1 cellular context compared by ENCODE assay signal in the genomic region with DNA sequence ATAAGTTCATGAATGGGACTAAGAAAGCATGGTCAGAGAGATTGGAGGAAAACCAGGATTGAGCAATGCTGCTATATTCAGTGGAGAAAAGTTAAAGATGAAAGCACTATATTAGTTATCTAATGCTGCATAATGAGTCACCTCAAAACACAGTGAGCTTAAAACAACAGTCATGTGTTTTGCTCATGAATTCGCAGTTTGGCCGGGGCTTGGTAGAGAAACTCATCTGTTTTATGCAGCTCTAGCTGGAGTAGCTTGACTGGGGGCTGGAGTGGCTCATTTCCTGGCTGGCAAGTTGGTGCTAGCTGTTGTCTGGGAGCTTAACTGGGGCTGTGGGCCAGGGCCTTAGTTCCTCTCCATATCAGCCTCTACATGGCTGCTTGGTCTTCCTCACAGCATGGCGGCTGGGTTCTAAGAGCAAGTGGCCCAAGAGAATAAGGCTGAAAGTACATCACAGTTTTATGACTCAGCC.
TF ChIP-seq lines count a peak whose summit lies in the region.

No MANE protein-coding gene starts in this region.

TF ChIP-seq in IMR-90, 13 proteins besides CTCF, POLR2A, EP300 and RAD21 (continued from another document):
- TF ChIP-seq, protein P1, sequence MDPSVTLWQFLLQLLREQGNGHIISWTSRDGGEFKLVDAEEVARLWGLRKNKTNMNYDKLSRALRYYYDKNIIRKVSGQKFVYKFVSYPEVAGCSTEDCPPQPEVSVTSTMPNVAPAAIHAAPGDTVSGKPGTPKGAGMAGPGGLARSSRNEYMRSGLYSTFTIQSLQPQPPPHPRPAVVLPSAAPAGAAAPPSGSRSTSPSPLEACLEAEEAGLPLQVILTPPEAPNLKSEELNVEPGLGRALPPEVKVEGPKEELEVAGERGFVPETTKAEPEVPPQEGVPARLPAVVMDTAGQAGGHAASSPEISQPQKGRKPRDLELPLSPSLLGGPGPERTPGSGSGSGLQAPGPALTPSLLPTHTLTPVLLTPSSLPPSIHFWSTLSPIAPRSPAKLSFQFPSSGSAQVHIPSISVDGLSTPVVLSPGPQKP (IDR thresholded peaks at IDR 0.05; ENCODE audit: borderline replicate concordance, low read depth, low read length): no peak
